12 cellular contexts compared by ENCODE assay signal in genomic region chr2:120879401-120880295, GRCh38.
DNase-seq lines count a peak whose midpoint lies in the region; ATAC-seq and TF ChIP-seq lines count a peak whose summit lies in the region.
"Had no signal": no experiment of that assay in that cellular context is flagged by ENCODE, and none has a peak within 500 bp of the region (broad histone marks: within the 10 kb centered on the region; RNA-seq: fewer than 3 reads in every experiment).

No MANE protein-coding gene starts in this region.

- peak; percentile 62 for ATAC-seq in HCT116
- no peak for ATAC-seq in HG03439 (IDR thresholded peaks at IDR 0.05; ENCODE audit: unreplicated experiment)
- ATAC-seq in HG03378 (IDR thresholded peaks at IDR 0.05; ENCODE audit: unreplicated experiment), result no peak

- intact Hi-C loops in A673 (cut with micrococcal nuclease; ENCODE audit: unreplicated experiment), result no loop called here
- intact Hi-C loops in HCT116 (cut with micrococcal nuclease), result loop anchor here (10.0 kb wide), 1 partner anchor 185 kb away; no protein-coding TSS in a partner anchor
- intact Hi-C loops in activated CD4-positive, alpha-beta memory T cell treated with anti-CD3 and anti-CD28 coated beads for 36 hours (cut with micrococcal nuclease), result no loop called here

- TF ChIP-seq RAD21 in HCT116 (IDR thresholded peaks at IDR 0.05; ENCODE audit: low read depth), result no peak

- no peak overlapping the region for H2AFZ ChIP-seq in HCT116 (ENCODE audit: low read depth, low read length, poor library complexity, severe bottlenecking)

- no peak overlapping the region for H3K4me3 Mint-ChIP-seq in activated naive CD8-positive, alpha-beta T cell treated with anti-CD3 and anti-CD28 coated beads for 36 hours
- H3K4me3 Mint-ChIP-seq in activated CD4-positive, alpha-beta memory T cell treated with anti-CD3 and anti-CD28 coated beads for 36 hours, result no peak overlapping the region

- H3K36me3 ChIP-seq in A673 (ENCODE audit: insufficient read depth, low read length, poor library complexity, severe bottlenecking) (no peaks in the 10 kb centered on the region), HCT116 (ENCODE audit: control insufficient read depth in 1 of 2, insufficient read depth in 2 of 2, low read length in 2 of 2) (no peaks in the 10 kb centered on the region), SJCRH30 (no peaks in the 10 kb centered on the region)
- H3K36me3 ChIP-seq: neutrophil had no signal

- no peaks in the 10 kb centered on the region for H3K4me1 Mint-ChIP-seq in activated naive CD8-positive, alpha-beta T cell treated with anti-CD3 and anti-CD28 coated beads for 36 hours
- H3K4me1 Mint-ChIP-seq in activated CD4-positive, alpha-beta memory T cell treated with anti-CD3 and anti-CD28 coated beads for 36 hours (ENCODE audit: low read depth), result no peaks in the 10 kb centered on the region

- no peaks in the 10 kb centered on the region for H3K36me3 Mint-ChIP-seq in activated naive CD8-positive, alpha-beta T cell treated with anti-CD3 and anti-CD28 coated beads for 36 hours
- no peaks in the 10 kb centered on the region for H3K36me3 Mint-ChIP-seq in activated CD4-positive, alpha-beta memory T cell treated with anti-CD3 and anti-CD28 coated beads for 36 hours

- peaks cover 10% of the 10 kb centered on the region for H3K4me1 ChIP-seq in A673 (ENCODE audit: insufficient read depth, low read length, poor library complexity, severe bottlenecking)
- H3K4me1 ChIP-seq in HCT116 (ENCODE audit: control insufficient read depth in 1 of 2, insufficient read depth in 2 of 2, low read length in 2 of 2), result no peaks in the 10 kb centered on the region
- peaks cover 44% of the 10 kb centered on the region for H3K4me1 ChIP-seq in SJCRH30

- no peaks in the 10 kb centered on the region for H3K9me2 ChIP-seq in HCT116 (ENCODE audit: insufficient read depth)

- BruUV-seq in A673 (replicated peaks; lab: Mats Ljungman, UMichigan) (no TSS peak), HCT116 (replicated peaks; lab: Mats Ljungman, UMichigan) (no TSS peak)

- H3K27ac Mint-ChIP-seq in activated naive CD8-positive, alpha-beta T cell treated with anti-CD3 and anti-CD28 coated beads for 36 hours, result no peak overlapping the region
- H3K27ac Mint-ChIP-seq in activated CD4-positive, alpha-beta memory T cell treated with anti-CD3 and anti-CD28 coated beads for 36 hours, result no peak overlapping the region

- TF ChIP-seq CTCF in A673 (conservative IDR thresholded peaks at IDR 0.05; ENCODE audit: low read depth, low read length), result no peak
- peak in 1 of 3 experiments; percentile 17; a peak in 1 of 6 replicates for TF ChIP-seq CTCF in HCT116 (IDR thresholded peaks at IDR 0.05 in 2 of 3, conservative IDR thresholded peaks at IDR 0.05 in 1 of 3; ENCODE audit: borderline replicate concordance in 1 of 3, insufficient read depth in 1 of 3, low read depth in 2 of 3, low read length in 2 of 3)

- H3K9me3 ChIP-seq in A673 (ENCODE audit: low read depth, low read length, poor library complexity, severe bottlenecking) (no peaks in the 10 kb centered on the region), HCT116 (ENCODE audit: control insufficient read depth in 1 of 2, insufficient read depth in 1 of 2, low read depth in 1 of 2, low read length in 2 of 2) (no peaks in the 10 kb centered on the region), SJCRH30 (replicated peaks) (no peaks in the 10 kb centered on the region)
- H3K9me3 ChIP-seq: neutrophil had no signal

- no peak for TF ChIP-seq POLR2A in HCT116 (IDR thresholded peaks at IDR 0.05; ENCODE audit: borderline replicate concordance, extremely low read depth, insufficient read depth, insufficient read length)

- H3K27ac ChIP-seq in A673 (ENCODE audit: low read depth, low read length, poor library complexity, severe bottlenecking), result no peak overlapping the region
- no peak overlapping the region for H3K27ac ChIP-seq in HCT116 (ENCODE audit: low read depth, low read length)
- H3K27ac ChIP-seq in SJCRH30, result peak overlapping the region; percentile 56
- H3K27ac ChIP-seq: neutrophil had no signal

- H3K27me3 ChIP-seq in A673 (replicated peaks; ENCODE audit: insufficient read depth, low read depth, low read length, poor library complexity), result no peaks in the 10 kb centered on the region
- H3K27me3 ChIP-seq in HCT116 (ENCODE audit: insufficient read depth, low read length), result no peaks in the 10 kb centered on the region; the same call in 1 of the 2 replicates
- H3K27me3 ChIP-seq in SJCRH30, result no peaks in the 10 kb centered on the region

- H4K20me1 ChIP-seq in HCT116 (ENCODE audit: insufficient read depth), result no peaks in the 10 kb centered on the region

- POLR2A ChIA-PET in A673 (lab: Charles Lee; ENCODE audit: low non-redundant PET) (no interaction called here), HCT116 (lab: Charles Lee) (no interaction called here)
- POLR2A ChIA-PET in activated CD4-positive, alpha-beta memory T cell treated with anti-CD3 and anti-CD28 coated beads for 36 hours (lab: Charles Lee), result no interaction called here

- CTCF ChIA-PET in A673 (lab: Charles Lee) (no interaction called here), HCT116 (lab: Charles Lee) (no interaction called here)
- CTCF ChIA-PET in activated CD4-positive, alpha-beta memory T cell treated with anti-CD3 and anti-CD28 coated beads for 36 hours (lab: Charles Lee), result no interaction called here

- H3K9ac ChIP-seq in HCT116 (ENCODE audit: low read length), result no peak overlapping the region

- RAD21 ChIA-PET in HCT116 (lab: Charles Lee; ENCODE audit: low non-redundant PET in 1 of 2, low total read pairs in 2 of 2, uncharacterized antibody in 2 of 2, unreplicated experiment in 2 of 2), result no interaction called here

- peaks cover 13% of the 10 kb centered on the region for H3K27me3 Mint-ChIP-seq in activated naive CD8-positive, alpha-beta T cell treated with anti-CD3 and anti-CD28 coated beads for 36 hours
- H3K27me3 Mint-ChIP-seq in activated CD4-positive, alpha-beta memory T cell treated with anti-CD3 and anti-CD28 coated beads for 36 hours, result peaks cover 4% of the 10 kb centered on the region

- H3K9me3 Mint-ChIP-seq in activated naive CD8-positive, alpha-beta T cell treated with anti-CD3 and anti-CD28 coated beads for 36 hours, result no peaks in the 10 kb centered on the region
- H3K9me3 Mint-ChIP-seq in activated CD4-positive, alpha-beta memory T cell treated with anti-CD3 and anti-CD28 coated beads for 36 hours, result no peaks in the 10 kb centered on the region

- peak; percentile 54 for DNase-seq in A673 (ENCODE audit: low spot score)
- no peak for DNase-seq in HCT116 (ENCODE audit: low read depth, low spot score)
- DNase-seq in SJCRH30, result peak; percentile 38 to 53
- peak; percentile 73 for DNase-seq in left kidney (ENCODE audit: low read depth, low spot score)
- no peak for DNase-seq in activated naive CD8-positive, alpha-beta T cell treated with anti-CD3 and anti-CD28 coated beads for 36 hours
- no peak for DNase-seq in activated CD4-positive, alpha-beta memory T cell treated with anti-CD3 and anti-CD28 coated beads for 36 hours
- DNase-seq: NCI-H446; stimulated activated CD4-positive, alpha-beta T cell treated with anti-CD3 and anti-CD28 coated beads, Interleukin-2, amount 100 ng/mL, for 24 hours; stimulated activated naive CD4-positive, alpha-beta T cell treated with Interleukin-2 at 50 U/mL for 16 hours had no signal

- no peak overlapping the region for H3K4me2 ChIP-seq in HCT116 (ENCODE audit: low read length)

- H3K79me2 ChIP-seq in HCT116 (ENCODE audit: insufficient read depth, low read length), result no peaks in the 10 kb centered on the region

- H3K4me3 ChIP-seq in A673 (ENCODE audit: low read depth, low read length, poor library complexity, severe bottlenecking) (no peak overlapping the region), HCT116 (replicated peaks in 1 of 2; ENCODE audit: low read depth in 1 of 2, low read length in 2 of 2) (no peak overlapping the region), SJCRH30 (no peak overlapping the region)

TF ChIP-seq in HCT116, 20 proteins besides CTCF, POLR2A, EP300 and RAD21 (continues in another document):
- no peak for TF ChIP-seq EZH2 (IDR thresholded peaks at IDR 0.05)
- TF ChIP-seq REST (IDR thresholded peaks at IDR 0.05; ENCODE audit: low read depth), result no peak
- TF ChIP-seq FOSL1 (IDR thresholded peaks at IDR 0.05; ENCODE audit: low read depth), result no peak
- no peak for TF ChIP-seq SRF (IDR thresholded peaks at IDR 0.05; ENCODE audit: low read depth)
- TF ChIP-seq YY1 (IDR thresholded peaks at IDR 0.05; ENCODE audit: extremely low read depth, insufficient replicate concordance, low read depth, low read length), result no peak
- TF ChIP-seq CEBPB (IDR thresholded peaks at IDR 0.05; ENCODE audit: low read depth), result no peak
- no peak for TF ChIP-seq ELF1 (IDR thresholded peaks at IDR 0.05; ENCODE audit: borderline replicate concordance, low read depth)
- no peak for TF ChIP-seq EGR1 (IDR thresholded peaks at IDR 0.05; ENCODE audit: low read depth)
- no peak for TF ChIP-seq TCF7L2 (IDR thresholded peaks at IDR 0.05; ENCODE audit: borderline replicate concordance, extremely low read depth, insufficient read depth, insufficient read length)
- TF ChIP-seq POLR2AphosphoS5 (IDR thresholded peaks at IDR 0.05; ENCODE audit: low read depth, low read length), result no peak
- no peak for TF ChIP-seq CBX3 (IDR thresholded peaks at IDR 0.05; ENCODE audit: low read depth)
- TF ChIP-seq EZH2phosphoT487 (IDR thresholded peaks at IDR 0.05; ENCODE audit: borderline replicate concordance), result no peak

Comparison
In these comparisons a context has a peak if more than half of its experiments do, and no peak if none do; other contexts are left out.
1. DNase-seq: peak in A673 (single experiment), SJCRH30 (2 of 2) and left kidney (single experiment); none in HCT116 (single experiment), activated naive CD8-positive, alpha-beta T cell treated with anti-CD3 and anti-CD28 coated beads for 36 hours (single experiment) and activated CD4-positive, alpha-beta memory T cell treated with anti-CD3 and anti-CD28 coated beads for 36 hours (single experiment).